20 cellular contexts compared by ENCODE assay signal in genomic region chr1:169526120-169526832, GRCh38.
"Had no signal": no experiment of that assay in that cellular context is flagged by ENCODE, and none has a peak within 500 bp of the region (broad histone marks: within the 10 kb centered on the region; RNA-seq: fewer than 3 reads in every experiment).

No MANE protein-coding gene starts in this region.

- FAIRE-seq: endometrium, frontal cortex, islet of Langerhans had no signal

- ATAC-seq: esophagus mucosa; left lobe of liver; psoas muscle; sciatic nerve; stimulated activated naive B cell treated with anti-CD40 and anti-IgM and Interleukin-4, amounts not matched to agents 10 μg/mL and 1 μg/mL and 100 μg/mL, for 72 hours; stimulated activated naive CD8-positive, alpha-beta T cell treated with anti-CD3 and anti-CD28 coated beads, Interleukin-15, amount 100 ng/mL, for 72 hours had no signal

- H3K9me3 ChIP-seq: heart right ventricle, psoas muscle, testis, tibial nerve had no signal

- H3K36me3 Mint-ChIP-seq: stimulated activated naive B cell treated with anti-CD40 and anti-IgM and Interleukin-4, amounts not matched to agents 10 μg/mL and 1 μg/mL and 100 μg/mL, for 72 hours had no signal

- H3K27ac Mint-ChIP-seq: nephron; stimulated activated naive B cell treated with anti-CD40 and anti-IgM and Interleukin-4, amounts not matched to agents 10 μg/mL and 1 μg/mL and 100 μg/mL, for 72 hours; stimulated activated naive CD8-positive, alpha-beta T cell treated with anti-CD3 and anti-CD28 coated beads, Interleukin-15, amount 100 ng/mL, for 72 hours had no signal

- H3K9me3 Mint-ChIP-seq: nephron; stimulated activated naive B cell treated with anti-CD40 and anti-IgM and Interleukin-4, amounts not matched to agents 10 μg/mL and 1 μg/mL and 100 μg/mL, for 72 hours; stimulated activated naive CD8-positive, alpha-beta T cell treated with anti-CD3 and anti-CD28 coated beads, Interleukin-15, amount 100 ng/mL, for 72 hours had no signal

- H3K27ac ChIP-seq: heart right ventricle, parathyroid adenoma, psoas muscle, tibial nerve had no signal

- H3K27me3 Mint-ChIP-seq: stimulated activated naive CD8-positive, alpha-beta T cell treated with anti-CD3 and anti-CD28 coated beads, Interleukin-15, amount 100 ng/mL, for 72 hours had no signal

- H3K79me2 ChIP-seq: parathyroid adenoma had no signal

- H3K9ac ChIP-seq: parathyroid adenoma had no signal

- H2AFZ ChIP-seq: parathyroid adenoma had no signal

- H3K27me3 ChIP-seq: testis, tibial nerve had no signal

- DNase-seq: effector memory CD4-positive, alpha-beta T cell; heart right ventricle; hypothalamus; occipital lobe; psoas muscle; retina; stimulated activated CD4-positive, alpha-beta T cell treated with anti-CD3 and anti-CD28 coated beads, Interleukin-2, amount 100 ng/mL, for 24 hours; stimulated activated CD4-positive, alpha-beta T cell treated with anti-CD3 and anti-CD28 coated beads, Interleukin-4, amount 100 ng/mL, for 4 hours; stimulated activated naive B cell treated with anti-CD40 and anti-IgM and Interleukin-4, amounts not matched to agents 10 μg/mL and 1 μg/mL and 100 μg/mL, for 72 hours; stimulated activated naive CD8-positive, alpha-beta T cell treated with anti-CD3 and anti-CD28 coated beads, Interleukin-15, amount 100 ng/mL, for 72 hours; testis had no signal

- H3K36me3 ChIP-seq: tibial nerve had no signal

- H3K4me3 ChIP-seq: heart right ventricle, psoas muscle, testis, tibial nerve had no signal

- H3K4me3 Mint-ChIP-seq: nephron; stimulated activated naive B cell treated with anti-CD40 and anti-IgM and Interleukin-4, amounts not matched to agents 10 μg/mL and 1 μg/mL and 100 μg/mL, for 72 hours; stimulated activated naive CD8-positive, alpha-beta T cell treated with anti-CD3 and anti-CD28 coated beads, Interleukin-15, amount 100 ng/mL, for 72 hours had no signal

- H3K4me1 ChIP-seq: psoas muscle, tibial nerve had no signal
